19 cellular contexts compared by ENCODE assay signal in genomic region chr7:100466830-100467605, GRCh38. TPM values are rescaled to one million over a fixed set of nuclear protein-coding genes. Genes with fewer than 3 reads are reported as not detected.
DNase-seq lines count a peak whose midpoint lies in the region; ATAC-seq and TF ChIP-seq lines count a peak whose summit lies in the region.
"Had no signal": no experiment of that assay in that cellular context is flagged by ENCODE, and none has a peak within 500 bp of the region (broad histone marks: within the 10 kb centered on the region; RNA-seq: fewer than 3 reads in every experiment).

No MANE protein-coding gene starts in this region.

- CTCF ChIA-PET in activated naive CD4-positive, alpha-beta T cell treated with anti-CD3 and anti-CD28 coated beads for 36 hours (lab: Charles Lee), result no interaction called here

- no peak for DNase-seq in activated naive CD4-positive, alpha-beta T cell treated with anti-CD3 and anti-CD28 coated beads, Interleukin-2, amount 50 U/mL, for 72 hours (ENCODE audit: low spot score in 2 of 2)
- DNase-seq in activated naive CD4-positive, alpha-beta T cell treated with anti-CD3 and anti-CD28 coated beads for 36 hours, result no peak
- DNase-seq in mesendoderm (no peak), GM20000 (ENCODE audit: low spot score) (no peak)
- no peak for DNase-seq in activated CD4-positive, alpha-beta T cell treated with anti-CD3 and anti-CD28 coated beads, Interleukin-2, amount 50 U/mL, for 4 hours
- DNase-seq: activated CD4-positive, alpha-beta T cell treated with anti-CD3 and anti-CD28 coated beads for 1 hour; activated CD8-positive, alpha-beta memory T cell treated with anti-CD3 and anti-CD28 coated beads, Interleukin-2, amount 50 U/mL, for 48 hours; activated naive CD4-positive, alpha-beta T cell; CD4-positive, alpha-beta memory T cell; kidney glomerular epithelial cell; NCI-H2171 treated with DMSO at 0.1 percent for 48 hours; NCI-H82; ovary had no signal

- H3K27ac Mint-ChIP-seq in activated naive CD4-positive, alpha-beta T cell treated with anti-CD3 and anti-CD28 coated beads, Interleukin-2, amount 50 U/mL, for 72 hours, result peak overlapping the region; percentile 29 to 72
- no peak overlapping the region for H3K27ac Mint-ChIP-seq in activated naive CD4-positive, alpha-beta T cell treated with anti-CD3 and anti-CD28 coated beads for 36 hours
- H3K27ac Mint-ChIP-seq: IgD-negative memory B cell had no signal

- H2BK120ac ChIP-seq in mesendoderm (ENCODE audit: low read depth, low read length), result no peak overlapping the region

- no peak overlapping the region for H3K23ac ChIP-seq in mesendoderm (ENCODE audit: low read length)

- no peaks in the 10 kb centered on the region for H3K79me2 ChIP-seq in mesendoderm (ENCODE audit: control insufficient read depth, insufficient read depth, low read length)

- H3K27me3 ChIP-seq in layer of hippocampus (ENCODE audit: control insufficient read depth, insufficient read depth, low read length), result no peaks in the 10 kb centered on the region
- no peaks in the 10 kb centered on the region for H3K27me3 ChIP-seq in mesendoderm (ENCODE audit: insufficient read depth, low read length, poor library complexity)
- H3K27me3 ChIP-seq: ovary had no signal

- peaks cover 10% of the 10 kb centered on the region for H3K4me1 Mint-ChIP-seq in activated naive CD4-positive, alpha-beta T cell treated with anti-CD3 and anti-CD28 coated beads for 36 hours (ENCODE audit: low read depth)

- intact Hi-C loops in activated naive CD4-positive, alpha-beta T cell treated with anti-CD3 and anti-CD28 coated beads for 36 hours (cut with micrococcal nuclease), result no loop called here

- H3K4me3 ChIP-seq in mesendoderm (ENCODE audit: low read length), result no peak overlapping the region
- H3K4me3 ChIP-seq: ovary, smooth muscle cell had no signal

- TF ChIP-seq CTCF in GM20000 (IDR thresholded peaks at IDR 0.05; ENCODE audit: extremely low read depth, missing control alignments), result no peak

- H3K36me3 ChIP-seq in mesendoderm (ENCODE audit: control insufficient read depth, insufficient read depth, low read length), result no peaks in the 10 kb centered on the region
- H3K36me3 ChIP-seq: ovary had no signal

- H3K27ac ChIP-seq in angular gyrus (ENCODE audit: low read depth, low read length) (peak overlapping the region; percentile 98), layer of hippocampus (ENCODE audit: low read depth, low read length) (peak overlapping the region; percentile 92), temporal lobe (ENCODE audit: low read depth, low read length) (peak overlapping the region; percentile 98), mesendoderm (ENCODE audit: low read depth, low read length) (no peak overlapping the region)

- H4K5ac ChIP-seq in mesendoderm (ENCODE audit: low read length), result no peak overlapping the region

- H3K36me3 Mint-ChIP-seq in activated naive CD4-positive, alpha-beta T cell treated with anti-CD3 and anti-CD28 coated beads, Interleukin-2, amount 50 U/mL, for 72 hours, result no peaks in the 10 kb centered on the region
- H3K36me3 Mint-ChIP-seq in activated naive CD4-positive, alpha-beta T cell treated with anti-CD3 and anti-CD28 coated beads for 36 hours (ENCODE audit: low read depth), result peaks cover 4% of the 10 kb centered on the region

- H4K8ac ChIP-seq in mesendoderm (ENCODE audit: low read depth, low read length), result no peak overlapping the region

- H3K56ac ChIP-seq in mesendoderm (ENCODE audit: low read length), result no peak overlapping the region

- no peak for ATAC-seq in activated naive CD4-positive, alpha-beta T cell treated with anti-CD3 and anti-CD28 coated beads, Interleukin-2, amount 50 U/mL, for 72 hours

- H3K4me1 ChIP-seq in mesendoderm (ENCODE audit: control insufficient read depth, low read depth, low read length), result peaks cover 2% of the 10 kb centered on the region

- H3K9ac ChIP-seq in mesendoderm (ENCODE audit: low read length), result no peak overlapping the region

- no peak overlapping the region for H3K4me2 ChIP-seq in mesendoderm (ENCODE audit: low read length)

- H3K79me1 ChIP-seq in mesendoderm (ENCODE audit: low read length), result no peaks in the 10 kb centered on the region

- WGBS in mesendoderm (ENCODE audit: extremely low coverage, insufficient coverage, low lambda C conversion rate), result no CpG with 5 or more reads among the region's 26 CpGs

- no peaks in the 10 kb centered on the region for H3K9me3 Mint-ChIP-seq in activated naive CD4-positive, alpha-beta T cell treated with anti-CD3 and anti-CD28 coated beads, Interleukin-2, amount 50 U/mL, for 72 hours
- no peaks in the 10 kb centered on the region for H3K9me3 Mint-ChIP-seq in activated naive CD4-positive, alpha-beta T cell treated with anti-CD3 and anti-CD28 coated beads for 36 hours
- H3K9me3 Mint-ChIP-seq: CD4-positive, alpha-beta memory T cell; IgD-negative memory B cell had no signal

- no peaks in the 10 kb centered on the region for H3K27me3 Mint-ChIP-seq in activated naive CD4-positive, alpha-beta T cell treated with anti-CD3 and anti-CD28 coated beads for 36 hours (ENCODE audit: low read depth)
- H3K27me3 Mint-ChIP-seq: CD4-positive, alpha-beta memory T cell; IgD-negative memory B cell had no signal

- H2BK5ac ChIP-seq in mesendoderm (ENCODE audit: low read length), result no peak overlapping the region

- H3K4ac ChIP-seq in mesendoderm (ENCODE audit: low read depth, low read length), result no peak overlapping the region

- H3K18ac ChIP-seq in mesendoderm (ENCODE audit: low read length), result no peak overlapping the region

- no peak overlapping the region for H3K4me3 Mint-ChIP-seq in activated naive CD4-positive, alpha-beta T cell treated with anti-CD3 and anti-CD28 coated beads for 36 hours
- H3K4me3 Mint-ChIP-seq: IgD-negative memory B cell had no signal

- H2AK5ac ChIP-seq in mesendoderm (ENCODE audit: low read length), result no peak overlapping the region

- H2BK15ac ChIP-seq in mesendoderm (replicated peaks; ENCODE audit: low read depth), result no peak overlapping the region

RNA-seq across cellular contexts. Expression of gene SPACDR, which starts 3.0 kb away (rescaled TPM):
- total RNA-seq in activated naive CD4-positive, alpha-beta T cell treated with anti-CD3 and anti-CD28 coated beads, Interleukin-2, amount 50 U/mL, for 72 hours, result 1 to 10 TPM; 7.7 to 9.9 TPM
- total RNA-seq in activated naive CD4-positive, alpha-beta T cell treated with anti-CD3 and anti-CD28 coated beads for 36 hours, result 1 to 10 TPM; 2.3 to 2.6 TPM
- total RNA-seq in temporal lobe, result 0.25 TPM
- polyA plus RNA-seq in mesendoderm (2013, experiment 1 of 2), result 0.10 TPM
- 0.08 TPM for polyA plus RNA-seq in mesendoderm (2013, experiment 2 of 2)
- total RNA-seq: smooth muscle cell had no signal

RNA-seq across cellular contexts. Expression of gene TSC22D4, which starts 12.0 kb away (rescaled TPM):
- total RNA-seq in activated naive CD4-positive, alpha-beta T cell treated with anti-CD3 and anti-CD28 coated beads, Interleukin-2, amount 50 U/mL, for 72 hours, result 10 to 100 TPM; 96.2 to 99.9 TPM
- 10 to 100 TPM; 46.0 to 48.7 TPM for total RNA-seq in activated naive CD4-positive, alpha-beta T cell treated with anti-CD3 and anti-CD28 coated beads for 36 hours
- total RNA-seq in temporal lobe, result 8.4 TPM
- polyA plus RNA-seq in mesendoderm (2013, experiment 1 of 2), result 15.8 TPM
- polyA plus RNA-seq in mesendoderm (2013, experiment 2 of 2), result 16.1 TPM

RNA-seq across cellular contexts. Expression of gene NYAP1, which starts 16.7 kb away (rescaled TPM):
- 1 to 10 TPM in 1 of 2 donors, under 1 TPM in 1; 0.89 to 1.0 TPM for total RNA-seq in activated naive CD4-positive, alpha-beta T cell treated with anti-CD3 and anti-CD28 coated beads, Interleukin-2, amount 50 U/mL, for 72 hours
- total RNA-seq in activated naive CD4-positive, alpha-beta T cell treated with anti-CD3 and anti-CD28 coated beads for 36 hours, result under 1 TPM; 0.17 to 0.30 TPM
- 29.7 TPM for total RNA-seq in temporal lobe
- polyA plus RNA-seq in mesendoderm (2013, experiment 1 of 2), result 1.2 TPM
- polyA plus RNA-seq in mesendoderm (2013, experiment 2 of 2), result 1.3 TPM
- total RNA-seq: T-helper 1 cell treated with Interleukin-12 subunit alpha and Interleukin-12 subunit beta and Interleukin-4 antibody, amounts not matched to agents 30 ng/mL and 1 ng/mL, for 36 hours had no signal
- polyA plus RNA-seq: CD4-positive, alpha-beta memory T cell; IgD-negative memory B cell; smooth muscle cell had no signal

RNA-seq across cellular contexts. Expression of gene PPP1R35, which starts 30.7 kb away (rescaled TPM):
- total RNA-seq in activated naive CD4-positive, alpha-beta T cell treated with anti-CD3 and anti-CD28 coated beads, Interleukin-2, amount 50 U/mL, for 72 hours, result 10 to 100 TPM; 38.7 to 52.5 TPM
- total RNA-seq in activated naive CD4-positive, alpha-beta T cell treated with anti-CD3 and anti-CD28 coated beads for 36 hours, result 10 to 100 TPM; 45.3 to 53.6 TPM
- total RNA-seq in temporal lobe, result 5.9 TPM
- polyA plus RNA-seq in mesendoderm (2013, experiment 1 of 2), result 58.9 TPM
- polyA plus RNA-seq in mesendoderm (2013, experiment 2 of 2), result 59.9 TPM

RNA-seq across cellular contexts. Expression of gene MEPCE, which starts 37.4 kb away (rescaled TPM):
- 10 to 100 TPM; 53.0 to 83.5 TPM for total RNA-seq in activated naive CD4-positive, alpha-beta T cell treated with anti-CD3 and anti-CD28 coated beads, Interleukin-2, amount 50 U/mL, for 72 hours
- 10 to 100 TPM; 39.3 to 39.7 TPM for total RNA-seq in activated naive CD4-positive, alpha-beta T cell treated with anti-CD3 and anti-CD28 coated beads for 36 hours
- total RNA-seq in temporal lobe, result 16.7 TPM
- polyA plus RNA-seq in mesendoderm (2013, experiment 1 of 2), result 33.8 TPM
- 34.3 TPM for polyA plus RNA-seq in mesendoderm (2013, experiment 2 of 2)

Comparison
In these comparisons a context has a peak if more than half of its experiments do, and no peak if none do; other contexts are left out.
1. RNA of gene NYAP1, which starts 16.7 kb away (total RNA-seq): 29.7 TPM in temporal lobe (single experiment); 0.89 to 1.0 TPM in activated naive CD4-positive, alpha-beta T cell treated with anti-CD3 and anti-CD28 coated beads, Interleukin-2, amount 50 U/mL, for 72 hours and 0.17 to 0.30 TPM in activated naive CD4-positive, alpha-beta T cell treated with anti-CD3 and anti-CD28 coated beads for 36 hours; every median in the first group is over 10 times any median in the second.